ENCODE assay signal across 8 cellular contexts in the genomic region with DNA sequence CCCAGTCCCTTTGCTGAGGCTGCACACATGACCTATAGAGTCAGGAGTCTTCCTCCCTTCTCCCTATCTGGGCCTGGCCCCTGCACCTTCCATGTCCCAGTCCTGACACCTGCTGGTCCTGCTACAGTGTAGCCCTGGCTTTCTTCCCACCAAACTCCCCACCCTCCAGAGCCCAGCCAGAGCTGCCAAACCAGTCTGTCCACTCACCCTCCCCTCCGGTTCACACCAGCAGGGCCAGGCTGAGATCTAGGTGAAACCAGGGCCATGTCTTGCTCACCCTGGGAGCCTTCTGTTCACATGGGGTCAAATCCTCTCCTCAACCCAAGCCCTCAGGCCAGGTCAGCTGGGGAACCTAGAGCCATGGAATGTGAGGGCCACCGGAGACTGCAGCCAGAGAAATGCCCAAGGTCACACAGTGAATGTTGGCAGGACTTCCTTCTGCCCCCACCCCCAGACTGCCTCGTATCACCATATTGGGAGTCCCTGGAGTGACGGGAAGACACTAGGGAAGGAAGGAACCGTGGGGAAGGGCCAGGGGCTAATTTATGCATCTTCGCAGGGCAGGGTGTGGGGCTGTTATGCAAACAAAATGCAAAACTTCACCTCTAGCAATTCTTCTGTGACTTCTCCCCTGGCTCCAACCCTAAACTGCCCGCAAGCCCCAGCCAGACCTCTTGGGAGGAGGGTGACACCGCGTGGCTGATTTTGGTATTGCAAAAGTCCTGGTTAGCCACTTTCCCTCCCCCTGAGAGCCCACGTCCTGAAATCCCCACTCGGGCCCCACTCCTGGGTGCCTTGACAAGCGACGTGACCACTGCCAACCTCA. TPM values are rescaled to one million over a fixed set of nuclear protein-coding genes. Genes with fewer than 3 reads are reported as not detected.
DNase-seq lines count a peak whose midpoint lies in the region; ATAC-seq, FAIRE-seq and TF ChIP-seq lines count a peak whose summit lies in the region.

No MANE protein-coding gene starts in this region.

- H3K27me3 Mint-ChIP-seq in CD4-positive, alpha-beta memory T cell = peaks cover 2 to 3% of the 10 kb centered on the region in 2 donors
- peaks cover 5% of the 10 kb centered on the region for H3K27me3 Mint-ChIP-seq in activated CD4-positive, alpha-beta memory T cell treated with anti-CD3 and anti-CD28 coated beads for 36 hours

- peak in 2 of 3 experiments; percentile 90 to 92; a peak in 3 of 4 replicates for TF ChIP-seq CTCF in H1 (IDR thresholded peaks at IDR 0.05; ENCODE audit: control extremely low read depth in 1 of 3, insufficient read depth in 1 of 3, low read depth in 1 of 3, low read length in 3 of 3)
- TF ChIP-seq CTCF in lung (IDR thresholded peaks at IDR 0.05; ENCODE audit: control extremely low read depth, extremely low read depth) = peak; percentile 72

- no peaks in the 10 kb centered on the region for H3K27me3 ChIP-seq in CD4-positive, alpha-beta memory T cell (ENCODE audit: insufficient read depth, low read length)
- H3K27me3 ChIP-seq in H1 (replicated peaks in 1 of 4; ENCODE audit: control insufficient read depth in 3 of 4, extremely low read depth in 1 of 4, insufficient read depth in 3 of 4, low read length in 3 of 4) = no peaks in the 10 kb centered on the region; a peak in 1 of 7 replicates
- no peaks in the 10 kb centered on the region for H3K27me3 ChIP-seq in lung (ENCODE audit: control insufficient read depth, insufficient read depth)

- H2BK15ac ChIP-seq in H1 (ENCODE audit: low read length) = peak overlapping the region; percentile 73; the same call in 1 of the 2 replicates

- H3K27ac Mint-ChIP-seq in CD4-positive, alpha-beta memory T cell = no peak overlapping the region
- no peak overlapping the region for H3K27ac Mint-ChIP-seq in activated CD4-positive, alpha-beta memory T cell treated with anti-CD3 and anti-CD28 coated beads for 36 hours

- no peak overlapping the region for H3K14ac ChIP-seq in H1 (ENCODE audit: insufficient read length)

- H3K36me3 ChIP-seq in CD4-positive, alpha-beta memory T cell (ENCODE audit: insufficient read depth, low read length) = no peaks in the 10 kb centered on the region
- H3K36me3 ChIP-seq in H1 (ENCODE audit: control insufficient read depth in 2 of 4, insufficient read depth in 4 of 4, low read length in 3 of 4) = no peaks in the 10 kb centered on the region
- no peaks in the 10 kb centered on the region for H3K36me3 ChIP-seq in lung (ENCODE audit: control insufficient read depth in 2 of 2, insufficient read depth in 2 of 2, low read length in 2 of 2)

- peak; percentile 94 to 97 for TF ChIP-seq RAD21 in H1 (IDR thresholded peaks at IDR 0.05 in 1 of 2, conservative IDR thresholded peaks at IDR 0.05 in 1 of 2; ENCODE audit: low read depth in 2 of 2, low read length in 2 of 2)

- peak overlapping the region; percentile 93 for H3K18ac ChIP-seq in H1 (ENCODE audit: extremely low read depth, low read length)

- H3K9me3 Mint-ChIP-seq in CD4-positive, alpha-beta memory T cell = no peaks in the 10 kb centered on the region
- H3K9me3 Mint-ChIP-seq in activated CD4-positive, alpha-beta memory T cell treated with anti-CD3 and anti-CD28 coated beads for 36 hours = no peaks in the 10 kb centered on the region

- H4K5ac ChIP-seq in H1 (ENCODE audit: insufficient read length, low read depth, low read length) = peak overlapping the region; percentile 60

- no peak overlapping the region for H4K8ac ChIP-seq in H1 (ENCODE audit: extremely low read depth, insufficient read depth, low read length)

- peaks cover 10% of the 10 kb centered on the region; the same call in 1 of the 2 replicates for H3K23me2 ChIP-seq in H1 (ENCODE audit: low read depth, low read length)

- peaks cover 0 to 7% of the 10 kb centered on the region in 2 experiments for H4K20me1 ChIP-seq in H1 (replicated peaks in 1 of 2; ENCODE audit: control insufficient read depth in 1 of 2, insufficient read depth in 2 of 2, low read length in 2 of 2)

- H3K23ac ChIP-seq in H1 (ENCODE audit: insufficient read length) = no peak overlapping the region

- no peak overlapping the region for H3K4me3 ChIP-seq in CD4-positive, alpha-beta memory T cell (ENCODE audit: low read length in 2 of 2)
- H3K4me3 ChIP-seq in H1 (ENCODE audit: extremely low read depth in 1 of 4, insufficient read depth in 2 of 4, low read depth in 3 of 4, low read length in 4 of 4) (peak overlapping the region in 3 of 4 experiments; percentile 6 to 51 (median 15); a peak in 2 of 8 replicates), lung (no peak overlapping the region)

- H2AFZ ChIP-seq in H1 (ENCODE audit: low read length) = 0 out of 2 replicates have a peak overlapping the region, but pooled peaks have one; percentile 3

- peak overlapping the region; percentile 82 for H4K91ac ChIP-seq in H1 (replicated peaks; ENCODE audit: insufficient read length, low read length)

- no peaks in the 10 kb centered on the region for H3K4me1 ChIP-seq in CD4-positive, alpha-beta memory T cell (ENCODE audit: insufficient read depth, low read length)
- peaks cover 0 to 12% (median 2%) of the 10 kb centered on the region in 4 experiments; a peak in 4 of 7 replicates for H3K4me1 ChIP-seq in H1 (replicated peaks in 1 of 4; ENCODE audit: control insufficient read depth in 3 of 4, insufficient read depth in 4 of 4, low read length in 3 of 4)
- H3K4me1 ChIP-seq in lung (ENCODE audit: control insufficient read depth in 2 of 2, insufficient read depth in 2 of 2, low read length in 2 of 2) = peaks cover 3 to 13% of the 10 kb centered on the region in 2 donors

- no peak overlapping the region for H3K4me3 Mint-ChIP-seq in CD4-positive, alpha-beta memory T cell
- H3K4me3 Mint-ChIP-seq in activated CD4-positive, alpha-beta memory T cell treated with anti-CD3 and anti-CD28 coated beads for 36 hours = no peak overlapping the region

- H3K4me1 Mint-ChIP-seq in CD4-positive, alpha-beta memory T cell = peaks cover 0 to 3% (median 0%) of the 10 kb centered on the region in 4 donors
- H3K4me1 Mint-ChIP-seq in activated CD4-positive, alpha-beta memory T cell treated with anti-CD3 and anti-CD28 coated beads for 36 hours (ENCODE audit: low read depth) = peaks cover 3% of the 10 kb centered on the region

- H3K9ac ChIP-seq in H1 (replicated peaks in 1 of 4; ENCODE audit: extremely low read depth in 1 of 4, low read depth in 3 of 4, low read length in 3 of 4) = 0 out of 7 replicates have a peak overlapping the region, but pooled peaks of 1 of the 4 experiments have one; percentile 3

- H2BK20ac ChIP-seq in H1 (ENCODE audit: low read length) = peak overlapping the region; percentile 73

- no peak overlapping the region for H3K4ac ChIP-seq in H1 (replicated peaks; ENCODE audit: insufficient read length, low read depth, low read length)

- no peak overlapping the region for H3K56ac ChIP-seq in H1 (replicated peaks; ENCODE audit: insufficient read length, low read depth, low read length)

- H3K4me2 ChIP-seq in H1 (ENCODE audit: insufficient read depth in 1 of 2, low read depth in 2 of 2, low read length in 2 of 2) = peak overlapping the region; percentile 26 to 66

- ATAC-seq in lung (ENCODE audit: insufficient read depth, low FRiP score) = peak; percentile 85

- intact Hi-C loops in CD4-positive, alpha-beta memory T cell (cut with micrococcal nuclease) = loop anchor here (1.0 kb wide), 2 partner anchors 199 to 203 kb away; no protein-coding TSS in a partner anchor
- intact Hi-C loops in activated CD4-positive, alpha-beta memory T cell treated with anti-CD3 and anti-CD28 coated beads for 36 hours (cut with micrococcal nuclease) = loop anchor here (1.0 to 10.0 kb wide), 4 partner anchors 44 to 203 kb away; no protein-coding TSS in a partner anchor

- peak; percentile 85 for FAIRE-seq in H1 (lab: Jason Lieb, UNC)

- H3K27ac ChIP-seq in CD4-positive, alpha-beta memory T cell (ENCODE audit: low read depth, low read length) = no peak overlapping the region
- H3K27ac ChIP-seq in H1 (ENCODE audit: low read depth, low read length) = peak overlapping the region; percentile 63; the same call in 1 of the 2 replicates
- peak overlapping the region; percentile 42 to 78 for H3K27ac ChIP-seq in lung (ENCODE audit: low read depth in 1 of 2, low read length in 1 of 2)

- peak overlapping the region; percentile 74; the same call in 1 of the 2 replicates for H2BK5ac ChIP-seq in H1 (ENCODE audit: low read depth, low read length)

- peak in 1 of 2 experiments; percentile 91; a peak in 2 of 3 replicates for TF ChIP-seq EP300 in H1 (IDR thresholded peaks at IDR 0.05; ENCODE audit: borderline replicate concordance in 1 of 2, low read depth in 2 of 2, low read length in 2 of 2)

- no peak overlapping the region for H2AK5ac ChIP-seq in H1 (ENCODE audit: low read depth, low read length)

- peak in 4 of 5 donors; percentile 10 to 32 (median 26) for DNase-seq in CD4-positive, alpha-beta memory T cell
- DNase-seq in H4 (ENCODE audit: low spot score) (peak; percentile 47), NCI-H2227 treated with DMSO at 0.1 percent for 48 hours (lab: John Stamatoyannopoulos, UW) (peak; percentile 55), H1 (ENCODE audit: low read depth in 1 of 2, low spot score in 2 of 2) (peak; percentile 81 to 97), lung (ENCODE audit: low spot score) (peak; percentile 93), NCI-H187 treated with DMSO at 0.1 percent for 48 hours (lab: John Stamatoyannopoulos, UW) (no peak)
- peak; percentile 78 for DNase-seq in activated CD4-positive, alpha-beta memory T cell treated with anti-CD3 and anti-CD28 coated beads for 36 hours
- peak; percentile 32 for DNase-seq in stimulated activated CD8-positive, alpha-beta memory T cell treated with anti-CD3 and anti-CD28 coated beads, Interleukin-12 subunit alpha, Interleukin-12 subunit beta, amount 100 ng/mL, for 1 hour (ENCODE audit: low read depth)

- H3K36me3 Mint-ChIP-seq in CD4-positive, alpha-beta memory T cell = no peaks in the 10 kb centered on the region
- H3K36me3 Mint-ChIP-seq in activated CD4-positive, alpha-beta memory T cell treated with anti-CD3 and anti-CD28 coated beads for 36 hours = no peaks in the 10 kb centered on the region

- no peaks in the 10 kb centered on the region for H3K79me1 ChIP-seq in H1 (ENCODE audit: low read depth, low read length)

- H3K79me2 ChIP-seq in H1 (ENCODE audit: control insufficient read depth in 1 of 2, insufficient read depth in 2 of 2, low read length in 2 of 2) = no peaks in the 10 kb centered on the region

- CTCF ChIA-PET in CD4-positive, alpha-beta memory T cell (lab: Charles Lee; ENCODE audit: partially characterized antibody) = interaction anchor here (1.0 to 2.6 kb wide), 4 partner anchors 19 to 202 kb away, joined by 3 to 16 read pairs (median 3); no protein-coding TSS in a partner anchor
- CTCF ChIA-PET in activated CD4-positive, alpha-beta memory T cell treated with anti-CD3 and anti-CD28 coated beads for 36 hours (lab: Charles Lee) = interaction anchor here (0.6 to 4.9 kb wide), 8 partner anchors 11 to 824 kb away, joined by 3 to 57 read pairs (median 5); no protein-coding TSS in a partner anchor
- CTCF ChIA-PET in H1 (lab: Charles Lee; ENCODE audit: partially characterized antibody) = interaction anchor here (0.6 to 22.4 kb wide), 55 partner anchors 8 to 206 kb away, joined by 3 to 480 read pairs (median 5); partner anchors contain the start of gene TNS1

- no peak overlapping the region for H2BK120ac ChIP-seq in H1 (replicated peaks; ENCODE audit: low read depth, low read length)

- H2BK12ac ChIP-seq in H1 (ENCODE audit: low read depth, low read length) = peak overlapping the region; percentile 76; the same call in 1 of the 2 replicates

- peak in 1 of 2 experiments; percentile 33; a peak in 1 of 3 replicates for TF ChIP-seq POLR2A in H1 (IDR thresholded peaks at IDR 0.05; ENCODE audit: control extremely low read depth in 1 of 2, low read depth in 2 of 2, low read length in 2 of 2)

- 5% methylated on average over 13 of the region's 13 CpGs; no CpG with 5 or more reads in 1 of the 2 experiments for WGBS in H1 (ENCODE audit: extremely low coverage in 1 of 2, insufficient coverage in 1 of 2, insufficient read length in 1 of 2, insufficient replicate concordance in 2 of 2, low coverage in 1 of 2, low lambda C conversion rate in 2 of 2, missing lambda C conversion rate in 1 of 2), 2 experiments
- WGBS in lung, 2 donors = 11 to 22% methylated on average over 13 of the region's 13 CpGs

- H3K9me3 ChIP-seq in CD4-positive, alpha-beta memory T cell (ENCODE audit: control insufficient read depth in 1 of 2, low read length in 2 of 2) = no peaks in the 10 kb centered on the region
- H3K9me3 ChIP-seq in H1 (ENCODE audit: insufficient read depth in 2 of 2, low read depth in 1 of 2, low read length in 1 of 2) (no peaks in the 10 kb centered on the region), lung (ENCODE audit: control insufficient read depth in 2 of 2, insufficient read depth in 1 of 2, low read length in 1 of 2) (no peaks in the 10 kb centered on the region)

- POLR2A ChIA-PET in CD4-positive, alpha-beta memory T cell (lab: Charles Lee; ENCODE audit: partially characterized antibody) = no interaction called here
- POLR2A ChIA-PET in activated CD4-positive, alpha-beta memory T cell treated with anti-CD3 and anti-CD28 coated beads for 36 hours (lab: Charles Lee) = no interaction called here
- POLR2A ChIA-PET in H1 (lab: Charles Lee; ENCODE audit: partially characterized antibody) = interaction anchor here (0.8 to 1.0 kb wide), 2 partner anchors 11 to 101 kb away, joined by 3 to 4 read pairs; no protein-coding TSS in a partner anchor

RNA-seq across cellular contexts. Expression of gene TNS1, which starts 14.6 kb away (rescaled TPM):
- 1 to 10 TPM in 1 of 2 experiments, under 1 TPM in 1; 0.78 to 1.2 TPM for total RNA-seq in CD4-positive, alpha-beta memory T cell
- polyA plus RNA-seq in CD4-positive, alpha-beta memory T cell = not detected
- 0.45 and 0.74 TPM in 2 replicates for total RNA-seq in H4 (2014; rRNA removed; shearing (Covaris generic))
- under 1 TPM; 0.92 to 0.97 TPM for total RNA-seq in activated CD4-positive, alpha-beta memory T cell treated with anti-CD3 and anti-CD28 coated beads for 36 hours
- total RNA-seq in H1 (2021; fragmentation: NEBNext Ultra II Directional; extraction: Animal tissue kit (Norgen Biotek cat#: 25700)) = 4.8 and 5.1 TPM in 2 replicates
- 1.5 and 1.9 TPM in 2 replicates for polyA plus RNA-seq in H1 (2011; rRNA removed)
- polyA plus RNA-seq in H1 (2011; cell fraction: cytosol; rRNA removed) = 1.3 TPM
- polyA plus RNA-seq in H1 (2011; cell fraction: nucleus; rRNA removed) = 7.3 TPM
- polyA plus RNA-seq in H1 (2012, experiment 1 of 2) = 2.0 to 2.7 TPM (median 2.3 TPM) in 4 replicates
- polyA plus RNA-seq in H1 (2012, experiment 2 of 2) = 1.1 TPM
- polyA plus RNA-seq in H1 (2013, experiment 1 of 2) = 1.9 TPM
- polyA plus RNA-seq in H1 (2013, experiment 2 of 2) = 2.0 TPM
- 11.6 and 19.6 TPM in 2 replicates for polyA minus RNA-seq in H1 (2011; rRNA and poly(A)+ RNA removed)
- polyA minus RNA-seq in H1 (2011; cell fraction: cytosol; rRNA and poly(A)+ RNA removed) = 4.1 TPM
- polyA minus RNA-seq in H1 (2011; cell fraction: nucleus; rRNA and poly(A)+ RNA removed) = 15.0 TPM
- total RNA-seq in lung = 100 to 1,000 TPM; 308 to 377 TPM
- 100 to 1,000 TPM in 1 of 2 donors, 10 to 100 TPM in 1; 67.0 to 108 TPM for polyA plus RNA-seq in lung

Comparison
In these comparisons a context has a peak if more than half of its experiments do, and no peak if none do; other contexts are left out.
1. H3K4me3 ChIP-seq: peak in H1 (3 of 4); none in CD4-positive, alpha-beta memory T cell (0 of 2) and lung (single experiment).
2. RNA of gene TNS1, which starts 14.6 kb away (total RNA-seq): 308 to 377 TPM in lung; 4.8 to 5.1 TPM in H1, 0.78 to 1.2 TPM in CD4-positive, alpha-beta memory T cell, 0.92 to 0.97 TPM in activated CD4-positive, alpha-beta memory T cell treated with anti-CD3 and anti-CD28 coated beads for 36 hours and 0.45 to 0.74 TPM in H4; every median in the first group is over 10 times any median in the second.